ENCODE assay signal across 8 cellular contexts in genomic region chr19:1873524-1874473, GRCh38. TPM values are rescaled to one million over a fixed set of nuclear protein-coding genes. Genes with fewer than 3 reads are reported as not detected.
A peak's percentile ranks its signal among the peaks of the same experiment; 100 is the strongest.
DNase-seq lines count a peak whose midpoint lies in the region; ATAC-seq and TF ChIP-seq lines count a peak whose summit lies in the region.

No MANE protein-coding gene starts in this region.

- in situ Hi-C loops in Panc1 (cut with HindIII; ENCODE audit: low pct_unique_long_range_greater_than_20kb, low sequenced_read_pairs), result no loop called here

- H3K9ac ChIP-seq in DND-41 (ENCODE audit: low read depth, low read length), result peak overlapping the region; percentile 98

- TSS peak; percentile 84 for BruUV-seq in Panc1 (replicated peaks; lab: Mats Ljungman, UMichigan)

- H4K20me1 ChIP-seq in DND-41 (ENCODE audit: insufficient read depth, low read length), result peaks cover 36% of the 10 kb centered on the region

- no peak for TF ChIP-seq POLR2A in ovary (IDR thresholded peaks at IDR 0.05)

- H2AFZ ChIP-seq in DND-41 (ENCODE audit: low read depth, low read length), result no peak overlapping the region

- TF ChIP-seq EP300 in ovary (IDR thresholded peaks at IDR 0.05), result no peak

- H3K27me3 ChIP-seq in DND-41 (ENCODE audit: insufficient read depth, low read length, poor library complexity) (no peaks in the 10 kb centered on the region), Panc1 (ENCODE audit: control insufficient read depth, insufficient read depth, low read length) (no peaks in the 10 kb centered on the region), esophagus (ENCODE audit: control insufficient read depth in 1 of 2, insufficient read depth in 2 of 2, low read length in 2 of 2) (no peaks in the 10 kb centered on the region), ovary (no peaks in the 10 kb centered on the region)

- intact Hi-C loops in Panc1 (cut with micrococcal nuclease; ENCODE audit: unreplicated experiment) (no loop called here), ovary (cut with DNase I) (no loop called here)

- H3K4me3 ChIP-seq in DND-41 (ENCODE audit: low read depth in 1 of 2, low read length in 2 of 2) (peak overlapping the region in 1 of 2 experiments; percentile 100; a peak in 2 of 4 replicates), Panc1 (ENCODE audit: low read depth in 2 of 2, low read length in 2 of 2) (peak overlapping the region; percentile 67 to 80), esophagus (ENCODE audit: low read depth in 1 of 2, low read length in 2 of 2) (peak overlapping the region; percentile 6 to 24), ovary (peak overlapping the region; percentile 17)

- peaks cover 61% of the 10 kb centered on the region for H3K79me2 ChIP-seq in DND-41 (ENCODE audit: insufficient read depth, low read length)

- H3K9me3 ChIP-seq in DND-41 (ENCODE audit: insufficient read depth, low read length, severe bottlenecking) (no peaks in the 10 kb centered on the region), Panc1 (ENCODE audit: control insufficient read depth, insufficient read depth, low read depth, low read length) (no peaks in the 10 kb centered on the region), esophagus (ENCODE audit: control insufficient read depth in 2 of 2, insufficient read depth in 1 of 2, low read depth in 1 of 2, low read length in 1 of 2) (no peaks in the 10 kb centered on the region), ovary (no peaks in the 10 kb centered on the region)

- H3K36me3 ChIP-seq in DND-41 (ENCODE audit: insufficient read depth, low read length) (peaks cover 28% of the 10 kb centered on the region), Panc1 (ENCODE audit: control insufficient read depth, insufficient read depth, low read length) (no peaks in the 10 kb centered on the region; the same call in 1 of the 2 replicates), esophagus (ENCODE audit: control insufficient read depth in 2 of 2, insufficient read depth in 2 of 2, low read length in 1 of 2) (peaks cover 0 to 3% of the 10 kb centered on the region in 2 donors), ovary (no peaks in the 10 kb centered on the region)

- H3K27ac ChIP-seq in DND-41 (ENCODE audit: low read length), result no peak overlapping the region
- H3K27ac ChIP-seq in Panc1 (ENCODE audit: low read length), result peak overlapping the region; percentile 83
- H3K27ac ChIP-seq in esophagus (ENCODE audit: low read depth in 2 of 2, low read length in 1 of 2), result peak overlapping the region; percentile 77 to 81
- peak overlapping the region; percentile 78 to 86 for H3K27ac ChIP-seq in ovary

- CTCF ChIA-PET in Panc1 (lab: Charles Lee), result interaction anchor here (0.6 kb wide), 1 partner anchor 24 kb away, joined by 8 read pairs; no protein-coding TSS in a partner anchor

- TF ChIP-seq CTCF in DND-41 (IDR thresholded peaks at IDR 0.05; ENCODE audit: borderline replicate concordance, extremely low read depth, low read length, poor library complexity, severe bottlenecking), result no peak
- no peak for TF ChIP-seq CTCF in Panc1 (IDR thresholded peaks at IDR 0.05)
- TF ChIP-seq CTCF in ovary (IDR thresholded peaks at IDR 0.05), result no peak

- POLR2A ChIA-PET in Panc1 (lab: Charles Lee), result interaction anchor here (0.5 to 0.9 kb wide), 2 partner anchors 19 to 213 kb away, joined by 9 to 13 read pairs; no protein-coding TSS in a partner anchor

- 36% methylated on average over 29 of the region's 29 CpGs for WGBS in esophagus, 2 donors
- WGBS in ovary, 3 donors, result 3 to 19% (median 6%) methylated on average over 29 of the region's 29 CpGs

- DNase-seq in DND-41, result no peak
- DNase-seq in Panc1 (ENCODE audit: low read depth, low spot score), result no peak
- DNase-seq in ovary, result peak; percentile 73 to 88 (median 81)
- DNase-seq in HT-29 (ENCODE audit: low spot score), result no peak
- DNase-seq in HK-2 (ENCODE audit: unreplicated experiment), result no peak
- no peak for DNase-seq in GDM1 (lab: John Stamatoyannopoulos, UW)

- H3K4me1 ChIP-seq in DND-41 (ENCODE audit: insufficient read depth, low read length) (peaks cover 32% of the 10 kb centered on the region), Panc1 (ENCODE audit: control insufficient read depth, insufficient read depth, low read length) (peaks cover 20% of the 10 kb centered on the region), esophagus (ENCODE audit: control insufficient read depth in 2 of 2, insufficient read depth in 2 of 2, low read length in 1 of 2) (peaks cover 16 to 24% of the 10 kb centered on the region in 2 donors), ovary (ENCODE audit: insufficient read depth) (peaks cover 13% of the 10 kb centered on the region)

- ATAC-seq in DND-41 (ENCODE audit: insufficient read depth, low read depth) (no peak), Panc1 (no peak), GM19452 (IDR thresholded peaks at IDR 0.05; ENCODE audit: unreplicated experiment) (no peak)

- H3K4me2 ChIP-seq in DND-41 (ENCODE audit: insufficient read depth, low read length), result peak overlapping the region; percentile 83

RNA-seq across cellular contexts. Expression of gene KLF16, which starts 10.4 kb away (rescaled TPM):
- total RNA-seq in Panc1 (2021; ENCODE audit: unreplicated experiment), result 79.3 TPM
- 74.5 TPM for polyA plus RNA-seq in Panc1 (2012; ENCODE audit: insufficient read length)
- 10 to 100 TPM in 1 of 2 donors, 1 to 10 TPM in 1; 9.3 to 13.5 TPM for polyA plus RNA-seq in esophagus
- total RNA-seq in ovary, result 10 to 100 TPM in 6 of 7 donors, 1 to 10 TPM in 1; 4.2 to 26.6 (median 14.4) TPM
- 1 to 10 TPM in 1 of 2 donors, under 1 TPM in 1; 0.63 to 5.4 TPM for polyA plus RNA-seq in ovary
- total RNA-seq in HT-29 (2014; rRNA removed; shearing (Covaris generic)), result 25.2 and 34.5 TPM in 2 replicates

RNA-seq across cellular contexts. Expression of gene ABHD17A, which starts 11.5 kb away (rescaled TPM):
- 57.1 TPM for total RNA-seq in Panc1 (2021; ENCODE audit: unreplicated experiment)
- 92.3 TPM for polyA plus RNA-seq in Panc1 (2012; ENCODE audit: insufficient read length)
- 10 to 100 TPM; 73.9 to 76.2 TPM for polyA plus RNA-seq in esophagus
- total RNA-seq in ovary, result 10 to 100 TPM; 54.2 to 87.3 (median 65.4) TPM
- 10 to 100 TPM in 1 of 2 donors, under 1 TPM in 1; 0.57 to 65.6 TPM for polyA plus RNA-seq in ovary
- 136 and 141 TPM in 2 replicates for total RNA-seq in HT-29 (2014; rRNA removed; shearing (Covaris generic))

RNA-seq across cellular contexts. Expression of gene REXO1, which starts 25.5 kb away (rescaled TPM):
- total RNA-seq in Panc1 (2021; ENCODE audit: unreplicated experiment), result 52.1 TPM
- 66.2 TPM for polyA plus RNA-seq in Panc1 (2012; ENCODE audit: insufficient read length)
- 10 to 100 TPM; 13.9 to 27.4 TPM for polyA plus RNA-seq in esophagus
- 10 to 100 TPM; 14.9 to 46.7 (median 30.4) TPM for total RNA-seq in ovary
- polyA plus RNA-seq in ovary, result 10 to 100 TPM in 1 of 2 donors, 1 to 10 TPM in 1; 4.8 to 21.5 TPM
- total RNA-seq in HT-29 (2014; rRNA removed; shearing (Covaris generic)), result 19.1 and 26.1 TPM in 2 replicates

RNA-seq across cellular contexts. Expression of gene ADAT3, which starts 31.4 kb away (rescaled TPM):
- 8.9 TPM for total RNA-seq in Panc1 (2021; ENCODE audit: unreplicated experiment)
- polyA plus RNA-seq in Panc1 (2012; ENCODE audit: insufficient read length), result 8.5 TPM
- polyA plus RNA-seq in esophagus, result 1 to 10 TPM; 6.4 to 6.9 TPM
- 10 to 100 TPM in 1 of 7 donors, 1 to 10 TPM in 6; 2.6 to 13.7 (median 4.6) TPM for total RNA-seq in ovary
- polyA plus RNA-seq in ovary, result 1 to 10 TPM in 1 of 2 donors, not detected in 1; 2.3 TPM
- total RNA-seq in HT-29 (2014; rRNA removed; shearing (Covaris generic)), result 3.2 and 6.9 TPM in 2 replicates

RNA-seq across cellular contexts. Expression of gene SCAMP4, which starts 31.4 kb away (rescaled TPM):
- total RNA-seq in Panc1 (2021; ENCODE audit: unreplicated experiment) (98.4 TPM), ovary (10 to 100 TPM; 32.0 to 87.0 (median 62.6) TPM)
- polyA plus RNA-seq in Panc1 (2012; ENCODE audit: insufficient read length), result 94.3 TPM
- polyA plus RNA-seq in esophagus (10 to 100 TPM; 29.0 to 38.6 TPM), ovary (10 to 100 TPM; 11.7 to 31.1 TPM)
- total RNA-seq in HT-29 (2014; rRNA removed; shearing (Covaris generic)), result 67.6 and 73.3 TPM in 2 replicates

Comparison
In these comparisons a context has a peak if more than half of its experiments do, and no peak if none do; other contexts are left out.
1. DNase-seq: peak in ovary (5 of 5); none in DND-41 (single experiment), Panc1 (single experiment), HT-29 (single experiment), HK-2 (single experiment) and GDM1 (single experiment).